ENCODE assay signal across 19 cellular contexts in genomic region chr17:60060474-60060873, GRCh38.
"Had no signal": no experiment of that assay in that cellular context is flagged by ENCODE, and none has a peak within 500 bp of the region (broad histone marks: within the 10 kb centered on the region; RNA-seq: fewer than 3 reads in every experiment).

No MANE protein-coding gene starts in this region.

- H3K36me3 ChIP-seq: colonic mucosa had no signal

- H3K9me3 ChIP-seq: breast epithelium, colonic mucosa, gastrocnemius medialis, left ventricle myocardium inferior, psoas muscle, right atrium auricular region, tibial artery had no signal

- H3K4me3 ChIP-seq: breast epithelium, colonic mucosa, gastrocnemius medialis, left ventricle myocardium inferior, psoas muscle, right atrium auricular region, tibial artery had no signal

- H3K27me3 ChIP-seq: breast epithelium, colonic mucosa, gastrocnemius medialis, right atrium auricular region, tibial artery had no signal

- H3K4me1 ChIP-seq: breast epithelium, colonic mucosa, gastrocnemius medialis, left ventricle myocardium inferior, psoas muscle, right atrium auricular region, tibial artery had no signal

- DNase-seq: activated CD4-positive, alpha-beta T cell treated with anti-CD3 and anti-CD28 coated beads for 1 hour; activated CD4-positive, alpha-beta T cell treated with anti-CD3 and anti-CD28 coated beads, Interleukin-2, amount 50 U/mL, for 1 hour; activated CD8-positive, alpha-beta T cell treated with anti-CD3 and anti-CD28 coated beads, Interleukin-2, amount 10 ng/mL, durations not matched to agents 7 days and 5 days; activated gamma-delta T cell treated with Interleukin-2 at 50 U/mL for 16 hours; aorta; colonic mucosa; endodermal cell; gastrocnemius medialis; hippocampal formation; kidney glomerular epithelial cell; left ventricle myocardium inferior; naive thymus-derived CD8-positive, alpha-beta T cell; psoas muscle; stimulated activated CD4-positive, alpha-beta T cell treated with anti-CD3 and anti-CD28 coated beads, Interleukin-4, amount 100 ng/mL, for 4 hours; T-helper 1 cell; tibial artery had no signal

- H3K27ac ChIP-seq: breast epithelium, colonic mucosa, epithelial cell of prostate, gastrocnemius medialis, left ventricle myocardium inferior, psoas muscle, right atrium auricular region, tibial artery had no signal

- ATAC-seq: activated CD8-positive, alpha-beta T cell treated with anti-CD3 and anti-CD28 coated beads, Interleukin-2, amount 10 ng/mL, durations not matched to agents 7 days and 5 days; gastrocnemius medialis; naive thymus-derived CD8-positive, alpha-beta T cell; psoas muscle had no signal
